17 cellular contexts compared by ENCODE assay signal in the genomic region with DNA sequence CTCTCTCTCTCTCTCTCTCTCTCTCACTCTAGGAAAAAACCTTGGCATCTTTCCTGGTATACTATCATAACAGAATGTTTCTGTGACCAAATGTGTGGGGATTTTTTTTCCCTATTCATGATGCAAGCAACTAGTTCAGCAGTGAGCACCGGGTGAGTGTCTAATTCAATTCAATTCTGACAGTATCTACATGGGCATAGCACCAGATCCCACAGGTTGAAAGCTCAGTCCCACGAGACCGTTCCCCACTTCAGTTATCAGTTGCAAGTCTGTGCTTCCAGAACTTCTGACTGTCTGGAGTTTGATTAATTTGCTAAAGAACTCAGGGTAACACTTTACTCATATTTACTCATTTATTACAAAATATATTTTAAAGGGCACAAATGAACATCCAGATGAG.
DNase-seq lines count a peak whose midpoint lies in the region; FAIRE-seq and TF ChIP-seq lines count a peak whose summit lies in the region.
"Had no signal": no experiment of that assay in that cellular context is flagged by ENCODE, and none has a peak within 500 bp of the region (broad histone marks: within the 10 kb centered on the region; RNA-seq: fewer than 3 reads in every experiment).

No MANE protein-coding gene starts in this region.

- WGBS in hepatocyte (ENCODE audit: low lambda C conversion rate, missing lambda C conversion rate) = 86% methylated on average over 3 of the region's 3 CpGs
- WGBS in testis, 2 donors = 25 to 39% methylated on average over 3 of the region's 3 CpGs

- H3K4me3 ChIP-seq in BE2C (ENCODE audit: low read depth, low read length) = no peak overlapping the region
- no peak overlapping the region for H3K4me3 ChIP-seq in hepatocyte
- no peak overlapping the region for H3K4me3 ChIP-seq in testis
- H3K4me3 ChIP-seq: A549, BLaER1, GM23338 had no signal

- H3K4me2 ChIP-seq in hepatocyte = no peak overlapping the region
- H3K4me2 ChIP-seq: A549, BLaER1, GM23338 had no signal

- no peak for FAIRE-seq in GM19239 (lab: Jason Lieb, UNC)
- FAIRE-seq: A549, G401.6, GM12891 had no signal

- H3K9me3 ChIP-seq in BE2C (no peaks in the 10 kb centered on the region), hepatocyte (ENCODE audit: low read depth) (no peaks in the 10 kb centered on the region), testis (no peaks in the 10 kb centered on the region)
- H3K9me3 ChIP-seq: A549, BLaER1, Caco-2 had no signal

- TF ChIP-seq CTCF in BE2C (IDR thresholded peaks at IDR 0.05; ENCODE audit: low read depth, low read length) (no peak), hepatocyte (IDR thresholded peaks at IDR 0.05; ENCODE audit: poor library complexity) (no peak), testis (IDR thresholded peaks at IDR 0.05) (no peak)

- H2AFZ ChIP-seq in hepatocyte = no peak overlapping the region
- H2AFZ ChIP-seq: GM23338 had no signal

- H3K27ac ChIP-seq in hepatocyte (no peak overlapping the region), testis (no peak overlapping the region)
- H3K27ac ChIP-seq: A549, BLaER1 had no signal

- no peaks in the 10 kb centered on the region for H3K27me3 ChIP-seq in BE2C
- no peaks in the 10 kb centered on the region for H3K27me3 ChIP-seq in hepatocyte
- H3K27me3 ChIP-seq in testis = no peaks in the 10 kb centered on the region
- H3K27me3 ChIP-seq: BLaER1 had no signal

- no peaks in the 10 kb centered on the region for H3K79me2 ChIP-seq in hepatocyte

- H3K4me1 ChIP-seq in BE2C (no peaks in the 10 kb centered on the region), hepatocyte (ENCODE audit: insufficient read depth) (no peaks in the 10 kb centered on the region), testis (no peaks in the 10 kb centered on the region)
- H3K4me1 ChIP-seq: A549, BLaER1, Caco-2 had no signal

- H3K36me3 ChIP-seq in BE2C = no peaks in the 10 kb centered on the region
- no peaks in the 10 kb centered on the region for H3K36me3 ChIP-seq in hepatocyte (replicated peaks; ENCODE audit: insufficient read depth, low read depth)
- no peaks in the 10 kb centered on the region for H3K36me3 ChIP-seq in testis (ENCODE audit: low read depth, missing control alignments)
- H3K36me3 ChIP-seq: BLaER1 had no signal

- H3K9me2 ChIP-seq in hepatocyte (replicated peaks; ENCODE audit: insufficient read depth) = no peaks in the 10 kb centered on the region

- H4K20me1 ChIP-seq in hepatocyte (ENCODE audit: insufficient read depth, poor library complexity, severe bottlenecking) = no peaks in the 10 kb centered on the region
- H4K20me1 ChIP-seq: BLaER1 had no signal

- no peak for TF ChIP-seq POLR2A in testis (IDR thresholded peaks at IDR 0.05)

- peak; percentile 21 for DNase-seq in Ammon's horn (ENCODE audit: low spot score)
- DNase-seq in BE2C = peak; percentile 15
- DNase-seq in SK-N-DZ (ENCODE audit: low spot score) = peak; percentile 29
- peak; percentile 13 for DNase-seq in hepatocyte (ENCODE audit: low spot score)
- DNase-seq in GM19239 (ENCODE audit: insufficient read length, low spot score) = no peak
- DNase-seq in NCI-H345 (lab: John Stamatoyannopoulos, UW) = no peak
- no peak for DNase-seq in testis
- DNase-seq: Caco-2; CD8-positive, alpha-beta memory T cell; DMS79 treated with DMSO at 0.1 percent for 48 hours; EL; H9 had no signal

- intact Hi-C loops in testis (cut with DNase I; ENCODE audit: low total_unique reads) = no loop called here

Comparison
In these comparisons a context has a peak if more than half of its experiments do, and no peak if none do; other contexts are left out.
1. DNase-seq: peak in Ammon's horn (single experiment), BE2C (single experiment), SK-N-DZ (single experiment) and hepatocyte (single experiment); none in GM19239 (single experiment), NCI-H345 (single experiment) and testis (single experiment).